Comparison of ENCODE assay signal across 12 cellular contexts in the genomic region with DNA sequence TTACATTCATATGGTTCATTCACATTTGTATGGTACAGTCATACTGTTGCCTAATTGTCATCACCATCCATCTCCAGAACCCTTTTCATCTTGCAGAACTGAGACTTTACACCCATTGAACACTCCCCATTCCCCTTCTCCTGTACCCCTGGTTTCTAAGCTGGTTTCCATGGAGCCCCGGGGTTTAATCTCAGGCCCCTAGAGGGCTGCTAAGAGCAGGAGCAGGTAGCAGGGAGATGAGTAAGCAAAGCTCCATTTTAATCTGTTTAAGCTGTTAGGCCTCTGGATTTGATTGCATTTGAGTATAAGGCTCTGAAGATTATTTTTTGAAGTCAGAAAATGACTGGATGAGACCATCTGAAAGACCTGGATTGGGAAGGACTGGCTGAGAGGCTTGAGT.
DNase-seq lines count a peak whose midpoint lies in the region; ATAC-seq, FAIRE-seq and TF ChIP-seq lines count a peak whose summit lies in the region.
"Had no signal": no experiment of that assay in that cellular context is flagged by ENCODE, and none has a peak within 500 bp of the region (broad histone marks: within the 10 kb centered on the region; RNA-seq: fewer than 3 reads in every experiment).

No MANE protein-coding gene starts in this region.

- peak overlapping the region; percentile 91 for H3K27ac ChIP-seq in WERI-Rb-1
- H3K27ac ChIP-seq: A549 had no signal

- H3K36me3 ChIP-seq in WERI-Rb-1: no peaks in the 10 kb centered on the region
- H3K36me3 ChIP-seq: BE2C, HAP-1 had no signal

- FAIRE-seq in HTR-8/SVneo (lab: Jason Lieb, UNC) (peak; percentile 9), urothelium cell line (lab: Jason Lieb, UNC) (no peak)
- FAIRE-seq: A549 had no signal

- ATAC-seq in HG02798 (IDR thresholded peaks at IDR 0.05; ENCODE audit: poor library complexity, unreplicated experiment): no peak
- ATAC-seq: A549, GM23338 had no signal

- DNase-seq in D341Med (ENCODE audit: low spot score) (peak; percentile 89), HTR-8/SVneo (ENCODE audit: insufficient read length, low spot score) (no peak), WERI-Rb-1 (peak; percentile 88), NCI-H2171 treated with DMSO at 0.1 percent for 48 hours (lab: John Stamatoyannopoulos, UW) (no peak), urothelium cell line (ENCODE audit: low spot score) (no peak)
- DNase-seq: BE2C; CD8-positive, alpha-beta memory T cell; DMS 273 treated with DMSO at 0.1 percent for 48 hours had no signal

- H3K27me3 ChIP-seq in WERI-Rb-1 (ENCODE audit: insufficient read depth, low read depth, severe bottlenecking): no peaks in the 10 kb centered on the region
- H3K27me3 ChIP-seq: BE2C had no signal

- peak; percentile 36 for TF ChIP-seq CTCF in WERI-Rb-1 (IDR thresholded peaks at IDR 0.05; ENCODE audit: low read depth, low read length)

- H3K9me3 ChIP-seq in WERI-Rb-1 (ENCODE audit: severe bottlenecking): peaks cover 15% of the 10 kb centered on the region
- H3K9me3 ChIP-seq: BE2C, HAP-1 had no signal

- peak overlapping the region; percentile 10; the same call in 1 of the 2 replicates for H3K4me3 ChIP-seq in WERI-Rb-1 (ENCODE audit: low read depth, low read length)
- H3K4me3 ChIP-seq: A549, GM23338, HAP-1 had no signal

Comparison
In these comparisons a context has a peak if more than half of its experiments do, and no peak if none do; other contexts are left out.
1. DNase-seq: peak in D341Med (single experiment) and WERI-Rb-1 (single experiment); none in HTR-8/SVneo (single experiment), NCI-H2171 treated with DMSO at 0.1 percent for 48 hours (single experiment) and urothelium cell line (single experiment).